In genomic region chr9:129765764-129766317, GRCh38 we compare ENCODE assay signal across 21 cellular contexts. TPM values are rescaled to one million over a fixed set of nuclear protein-coding genes. Genes with fewer than 3 reads are reported as not detected.
"Had no signal": no experiment of that assay in that cellular context is flagged by ENCODE, and none has a peak within 500 bp of the region (broad histone marks: within the 10 kb centered on the region; RNA-seq: fewer than 3 reads in every experiment).

No MANE protein-coding gene starts in this region.

- H3K4me2 ChIP-seq: hepatocyte had no signal

- FAIRE-seq: colon, endothelial cell of umbilical vein, frontal cortex, kidney had no signal

- H3K4me3 ChIP-seq: esophagus muscularis mucosa, gastroesophageal sphincter, heart left ventricle, hepatocyte, left lung, lower lobe of right lung had no signal

- H3K79me2 ChIP-seq: hepatocyte had no signal

- H3K9me3 ChIP-seq: esophagus muscularis mucosa, gastroesophageal sphincter, heart left ventricle, left lung, lower lobe of right lung had no signal

- H3K4me1 Mint-ChIP-seq: immature natural killer cell had no signal

- ATAC-seq: foreskin keratinocyte, gastroesophageal sphincter, heart left ventricle, left lung, left ventricle myocardium superior, lower lobe of right lung had no signal

- H3K36me3 Mint-ChIP-seq: immature natural killer cell, mesothelial cell of epicardium had no signal

- H3K27ac ChIP-seq: esophagus muscularis mucosa, foreskin keratinocyte, gastroesophageal sphincter, heart left ventricle, hepatocyte, left lung, lower lobe of right lung had no signal

- H3K36me3 ChIP-seq: esophagus muscularis mucosa, gastroesophageal sphincter, heart left ventricle, left lung, lower lobe of right lung had no signal

- H3K27me3 ChIP-seq: esophagus muscularis mucosa, foreskin keratinocyte, gastroesophageal sphincter, heart left ventricle, hepatocyte, left lung had no signal

- H3K4me3 Mint-ChIP-seq: dendritic cell treated with granulocyte-macrophage colony-stimulating factor and Interleukin-4, amounts not matched to agents 40 ng/mL and 50 ng/mL, for 4 days; immature natural killer cell; mesothelial cell of epicardium had no signal

- H3K27me3 Mint-ChIP-seq: dendritic cell treated with granulocyte-macrophage colony-stimulating factor and Interleukin-4, amounts not matched to agents 40 ng/mL and 50 ng/mL, for 4 days had no signal

- DNase-seq: cortex of kidney; effector CD8-positive, alpha-beta T cell; foreskin keratinocyte; heart left ventricle; hypothalamus; immature natural killer cell; islet precursor cell; kidney; kidney glomerular epithelial cell; left lung; left ventricle myocardium superior; lower lobe of right lung; mesenchymal stem cell had no signal

- H3K9me3 Mint-ChIP-seq: dendritic cell treated with granulocyte-macrophage colony-stimulating factor and Interleukin-4, amounts not matched to agents 40 ng/mL and 50 ng/mL, for 4 days; immature natural killer cell; mesothelial cell of epicardium had no signal

- H3K27ac Mint-ChIP-seq: dendritic cell treated with granulocyte-macrophage colony-stimulating factor and Interleukin-4, amounts not matched to agents 40 ng/mL and 50 ng/mL, for 4 days; immature natural killer cell; mesothelial cell of epicardium had no signal

- H2AFZ ChIP-seq: hepatocyte had no signal

RNA-seq across cellular contexts. Expression of gene PTGES, which starts 13.0 kb away (rescaled TPM):
- total RNA-seq: endothelial cell of umbilical vein had no signal
- polyA plus RNA-seq: endothelial cell of umbilical vein, immature natural killer cell had no signal
